In genomic region chr5:6181871-6182270, GRCh38 we compare ENCODE assay signal across 37 cellular contexts.
"Had no signal": no experiment of that assay in that cellular context is flagged by ENCODE, and none has a peak within 500 bp of the region (broad histone marks: within the 10 kb centered on the region; RNA-seq: fewer than 3 reads in every experiment).

No MANE protein-coding gene starts in this region.

- H3K27me3 ChIP-seq: adrenal gland, body of pancreas, esophagus squamous epithelium, gastroesophageal sphincter had no signal

- H3K4me1 Mint-ChIP-seq: activated B cell treated with CpG ODN at 0.5 μM for 24 hours; activated CD8-positive, alpha-beta memory T cell treated with anti-CD3 and anti-CD28 coated beads, Interleukin-2, amount 10 ng/mL, durations not matched to agents 7 days and 5 days; activated naive CD4-positive, alpha-beta T cell treated with anti-CD3 and anti-CD28 coated beads, Interleukin-2, amount 50 U/mL, for 24 hours; activated naive CD8-positive, alpha-beta T cell treated with anti-CD3 and anti-CD28 coated beads for 36 hours; activated naive CD8-positive, alpha-beta T cell treated with anti-CD3 and anti-CD28 coated beads, Interleukin-2, amount 50 U/mL, for 24 hours; T-helper 17 cell had no signal

- H3K9me3 Mint-ChIP-seq: activated B cell treated with CpG ODN at 0.5 μM for 24 hours; activated CD8-positive, alpha-beta T cell treated with anti-CD3 and anti-CD28 coated beads for 36 hours; activated naive CD4-positive, alpha-beta T cell treated with anti-CD3 and anti-CD28 coated beads, Interleukin-2, amount 50 U/mL, for 24 hours; activated naive CD8-positive, alpha-beta T cell treated with anti-CD3 and anti-CD28 coated beads for 36 hours; activated naive CD8-positive, alpha-beta T cell treated with anti-CD3 and anti-CD28 coated beads, Interleukin-2, amount 50 U/mL, for 24 hours; activated T-helper 1 cell treated with anti-CD3 and anti-CD28 coated beads, Interleukin-12 subunit alpha, Interleukin-12 subunit beta, Interleukin-2, Interleukin-4 antibody, amounts not matched to agents 30 ng/mL and 10 ng/mL and 1 ng/mL, durations not matched to agents 14 hours and 24 hours and 36 hours; activated T-helper 2 cell treated with anti-CD3 and anti-CD28 coated beads, Interferon-gamma antibody, Interleukin-2, Interleukin-4, amounts not matched to agents 10 μg/mL and 5 μg/mL and 100 μg/mL, durations not matched to agents 14 hours and 24 hours and 36 hours; T-helper 2 cell treated with Interferon-gamma antibody and Interleukin-4, amounts not matched to agents 5 μg/mL and 100 μg/mL, for 36 hours had no signal

- H3K36me3 Mint-ChIP-seq: activated CD8-positive, alpha-beta memory T cell treated with anti-CD3 and anti-CD28 coated beads, Interleukin-2, amount 10 ng/mL, durations not matched to agents 7 days and 5 days; activated naive CD4-positive, alpha-beta T cell treated with anti-CD3 and anti-CD28 coated beads, Interleukin-2, amount 50 U/mL, for 24 hours had no signal

- H3K9me3 ChIP-seq: adrenal gland, body of pancreas, esophagus squamous epithelium, gastroesophageal sphincter had no signal

- H3K4me1 ChIP-seq: adrenal gland, body of pancreas, esophagus squamous epithelium, gastroesophageal sphincter had no signal

- H3K27me3 Mint-ChIP-seq: activated CD8-positive, alpha-beta memory T cell treated with anti-CD3 and anti-CD28 coated beads, Interleukin-2, amount 10 ng/mL, durations not matched to agents 7 days and 5 days; activated CD8-positive, alpha-beta T cell treated with anti-CD3 and anti-CD28 coated beads for 36 hours; T-helper 17 cell had no signal

- H3K4me3 ChIP-seq: adrenal gland, body of pancreas, esophagus squamous epithelium, gastroesophageal sphincter had no signal

- FAIRE-seq: colon, endometrium, endothelial cell of umbilical vein had no signal

- ATAC-seq: activated CD4-positive, CD25-positive, alpha-beta regulatory T cell treated with anti-CD3 and anti-CD28 coated beads, Interleukin-2, amount 50 U/mL, for 24 hours; activated CD8-positive, alpha-beta memory T cell treated with anti-CD3 and anti-CD28 coated beads, Interleukin-2, amount 10 ng/mL, durations not matched to agents 7 days and 5 days; activated CD8-positive, alpha-beta T cell treated with anti-CD3 and anti-CD28 coated beads for 36 hours; activated naive CD8-positive, alpha-beta T cell treated with anti-CD3 and anti-CD28 coated beads, Interleukin-2, amount 50 U/mL, for 24 hours; body of pancreas; gastroesophageal sphincter; T-helper 17 cell had no signal

- H3K36me3 ChIP-seq: adrenal gland, esophagus squamous epithelium, gastroesophageal sphincter, WERI-Rb-1 had no signal

- H3K27ac ChIP-seq: adrenal gland, body of pancreas, epithelial cell of prostate, esophagus squamous epithelium, gastroesophageal sphincter, WERI-Rb-1 had no signal

- H3K4me3 Mint-ChIP-seq: activated B cell treated with CpG ODN at 0.5 μM for 24 hours; activated CD8-positive, alpha-beta memory T cell treated with anti-CD3 and anti-CD28 coated beads, Interleukin-2, amount 10 ng/mL, durations not matched to agents 7 days and 5 days; activated CD8-positive, alpha-beta T cell treated with anti-CD3 and anti-CD28 coated beads for 36 hours; activated naive CD4-positive, alpha-beta T cell treated with anti-CD3 and anti-CD28 coated beads for 36 hours; activated naive CD4-positive, alpha-beta T cell treated with anti-CD3 and anti-CD28 coated beads, Interleukin-2, amount 50 U/mL, for 24 hours; activated naive CD8-positive, alpha-beta T cell treated with anti-CD3 and anti-CD28 coated beads for 36 hours; activated naive CD8-positive, alpha-beta T cell treated with anti-CD3 and anti-CD28 coated beads, Interleukin-2, amount 50 U/mL, for 24 hours; activated T-helper 1 cell treated with anti-CD3 and anti-CD28 coated beads, Interleukin-12 subunit alpha, Interleukin-12 subunit beta, Interleukin-2, Interleukin-4 antibody, amounts not matched to agents 30 ng/mL and 10 ng/mL and 1 ng/mL, durations not matched to agents 14 hours and 24 hours and 36 hours; T-helper 17 cell; T-helper 2 cell treated with Interferon-gamma antibody and Interleukin-4, amounts not matched to agents 5 μg/mL and 100 μg/mL, for 36 hours had no signal

- DNase-seq: activated B cell treated with CpG ODN at 0.5 μM for 24 hours; activated CD4-positive, alpha-beta T cell treated with anti-CD3 and anti-CD28 coated beads for 48 hours; activated CD4-positive, alpha-beta T cell treated with anti-CD3 and anti-CD28 coated beads, Interleukin-2, amount 50 U/mL, for 1 hour; activated CD4-positive, alpha-beta T cell treated with anti-CD3 and anti-CD28 coated beads, Interleukin-2, amount 50 U/mL, for 48 hours; activated CD8-positive, alpha-beta memory T cell treated with anti-CD3 and anti-CD28 coated beads, Interleukin-2, amount 10 ng/mL, durations not matched to agents 7 days and 5 days; activated CD8-positive, alpha-beta memory T cell treated with anti-CD3 and anti-CD28 coated beads, Interleukin-2, amount 50 U/mL, for 4 hours; activated CD8-positive, alpha-beta T cell treated with anti-CD3 and anti-CD28 coated beads for 36 hours; activated effector memory CD4-positive, alpha-beta T cell treated with anti-CD3 and anti-CD28 coated beads, Interleukin-2, amount 50 U/mL, for 16 hours; activated naive CD4-positive, alpha-beta T cell treated with anti-CD3 and anti-CD28 coated beads for 36 hours; activated naive CD8-positive, alpha-beta T cell treated with anti-CD3 and anti-CD28 coated beads for 36 hours; activated naive CD8-positive, alpha-beta T cell treated with anti-CD3 and anti-CD28 coated beads, Interleukin-2, amount 50 U/mL, for 24 hours; activated T-cell treated with anti-CD3 and anti-CD28 coated beads, Interleukin-2, amount 50 U/mL, for 1 hour; activated T-cell treated with anti-CD3 and anti-CD28 coated beads, Interleukin-2, amount 50 U/mL, for 48 hours; adrenal gland; amygdala; aorta; body of pancreas; caudate nucleus; cortex of kidney; dermis blood vessel endothelial cell; effector CD4-positive, alpha-beta T cell; esophagus squamous epithelium; foreskin melanocyte; T-helper 1 cell; T-helper 17 cell; T1000; WERI-Rb-1 had no signal

- H3K27ac Mint-ChIP-seq: activated B cell treated with CpG ODN at 0.5 μM for 24 hours; activated CD8-positive, alpha-beta memory T cell treated with anti-CD3 and anti-CD28 coated beads, Interleukin-2, amount 10 ng/mL, durations not matched to agents 7 days and 5 days; activated CD8-positive, alpha-beta T cell treated with anti-CD3 and anti-CD28 coated beads for 36 hours; activated naive CD4-positive, alpha-beta T cell treated with anti-CD3 and anti-CD28 coated beads for 36 hours; activated naive CD4-positive, alpha-beta T cell treated with anti-CD3 and anti-CD28 coated beads, Interleukin-2, amount 50 U/mL, for 24 hours; activated naive CD8-positive, alpha-beta T cell treated with anti-CD3 and anti-CD28 coated beads for 36 hours; activated naive CD8-positive, alpha-beta T cell treated with anti-CD3 and anti-CD28 coated beads, Interleukin-2, amount 50 U/mL, for 24 hours; activated T-helper 1 cell treated with anti-CD3 and anti-CD28 coated beads, Interleukin-12 subunit alpha, Interleukin-12 subunit beta, Interleukin-2, Interleukin-4 antibody, amounts not matched to agents 30 ng/mL and 10 ng/mL and 1 ng/mL, durations not matched to agents 14 hours and 24 hours and 36 hours; activated T-helper 2 cell treated with anti-CD3 and anti-CD28 coated beads, Interferon-gamma antibody, Interleukin-2, Interleukin-4, amounts not matched to agents 10 μg/mL and 5 μg/mL and 100 μg/mL, durations not matched to agents 14 hours and 24 hours and 36 hours; T-helper 17 cell; T-helper 2 cell treated with Interferon-gamma antibody and Interleukin-4, amounts not matched to agents 5 μg/mL and 100 μg/mL, for 36 hours had no signal
